Comparison of ENCODE assay signal across 35 cellular contexts in the genomic region with DNA sequence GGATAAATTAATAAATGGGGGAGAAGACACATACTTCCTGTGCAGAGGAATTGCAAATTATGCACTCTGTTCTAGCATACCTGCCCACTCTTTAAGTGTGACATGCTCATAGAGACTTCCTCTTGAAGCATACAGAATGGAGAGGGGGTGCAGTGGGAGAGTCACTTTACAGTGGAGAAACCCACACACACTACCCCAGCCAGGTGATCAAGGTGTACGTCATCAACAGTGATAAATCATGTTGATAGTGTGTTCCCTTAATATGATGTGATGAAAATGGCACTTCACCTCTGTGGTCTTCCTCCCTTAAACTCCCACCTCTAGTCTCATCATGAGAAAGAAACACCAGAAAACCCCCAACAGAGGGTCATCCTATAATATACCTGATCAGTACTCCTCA.
DNase-seq lines count a peak whose midpoint lies in the region; ATAC-seq, FAIRE-seq and TF ChIP-seq lines count a peak whose summit lies in the region.
"Had no signal": no experiment of that assay in that cellular context is flagged by ENCODE, and none has a peak within 500 bp of the region (broad histone marks: within the 10 kb centered on the region; RNA-seq: fewer than 3 reads in every experiment).

No MANE protein-coding gene starts in this region.

- no peaks in the 10 kb centered on the region for H3K36me3 ChIP-seq in HepG2 (replicated peaks in 1 of 2; ENCODE audit: control insufficient read depth in 1 of 2, insufficient read depth in 2 of 2, low read length in 2 of 2)
- H3K36me3 ChIP-seq in right lobe of liver: no peaks in the 10 kb centered on the region
- H3K36me3 ChIP-seq: BE2C; BLaER1; BLaER1 treated with 17β-estradiol and CSF1 and Interleukin-3, amounts not matched to agents 10 nM and 100 nM had no signal

- H3K4me1 Mint-ChIP-seq in T-helper 17 cell: no peaks in the 10 kb centered on the region
- H3K4me1 Mint-ChIP-seq: B cell; CD14-positive monocyte; CD4-positive, alpha-beta memory T cell; CD4-positive, CD25-positive, alpha-beta regulatory T cell; CD8-positive, alpha-beta memory T cell had no signal

- H3K27ac Mint-ChIP-seq in T-helper 17 cell: no peak overlapping the region
- H3K27ac Mint-ChIP-seq: B cell; CD4-positive, alpha-beta memory T cell; CD4-positive, alpha-beta T cell; CD4-positive, CD25-positive, alpha-beta regulatory T cell; CD8-positive, alpha-beta T cell had no signal

- no peaks in the 10 kb centered on the region for H3K27me3 Mint-ChIP-seq in T-helper 17 cell
- H3K27me3 Mint-ChIP-seq: B cell; CD4-positive, alpha-beta memory T cell; CD4-positive, alpha-beta T cell; CD4-positive, CD25-positive, alpha-beta regulatory T cell; CD8-positive, alpha-beta memory T cell had no signal

- H3K4me1 ChIP-seq in HepG2 (ENCODE audit: insufficient read depth, low read length) (no peaks in the 10 kb centered on the region), right lobe of liver (no peaks in the 10 kb centered on the region)
- H3K4me1 ChIP-seq: A549; BE2C; BLaER1; BLaER1 treated with 17β-estradiol and CSF1 and Interleukin-3, amounts not matched to agents 10 nM and 100 nM; Caco-2 had no signal

- H3K27ac ChIP-seq in HepG2 (ENCODE audit: extremely low read length, insufficient read depth, low read length): no peak overlapping the region
- H3K27ac ChIP-seq in right lobe of liver: no peak overlapping the region
- H3K27ac ChIP-seq: 22Rv1; A549; BLaER1; BLaER1 treated with 17β-estradiol and CSF1 and Interleukin-3, amounts not matched to agents 10 nM and 100 nM; C4-2B had no signal

- ATAC-seq in HepG2 (no peak), right lobe of liver (no peak), T-helper 17 cell (no peak)
- ATAC-seq: A549; CD8-positive, alpha-beta T cell had no signal

- no peak for FAIRE-seq in HepG2 (lab: Jason Lieb, UNC)
- FAIRE-seq: A204.1, A549, D721Med had no signal

- no peak overlapping the region for H3K4me3 Mint-ChIP-seq in T-helper 17 cell
- H3K4me3 Mint-ChIP-seq: B cell; CD14-positive monocyte; CD4-positive, alpha-beta T cell; CD4-positive, CD25-positive, alpha-beta regulatory T cell; CD8-positive, alpha-beta memory T cell; CD8-positive, alpha-beta T cell had no signal

- TF ChIP-seq CTCF in HepG2 (CRISPR knock-in tag; IDR thresholded peaks at IDR 0.05): no peak
- no peak for TF ChIP-seq CTCF in right lobe of liver (IDR thresholded peaks at IDR 0.05)

- no peaks in the 10 kb centered on the region for H3K79me2 ChIP-seq in HepG2 (ENCODE audit: insufficient read depth, low read length)

- H3K36me3 Mint-ChIP-seq in T-helper 17 cell (ENCODE audit: low read depth): no peaks in the 10 kb centered on the region
- H3K36me3 Mint-ChIP-seq: CD14-positive monocyte; CD4-positive, alpha-beta memory T cell; CD4-positive, CD25-positive, alpha-beta regulatory T cell; CD8-positive, alpha-beta memory T cell; CD8-positive, alpha-beta T cell had no signal

- TF ChIP-seq EP300 in HepG2 (IDR thresholded peaks at IDR 0.05; ENCODE audit: low read depth in 2 of 2, low read length in 2 of 2) (no peak), HepG2 (CRISPR knock-in tag; IDR thresholded peaks at IDR 0.05; ENCODE audit: borderline replicate concordance) (no peak)

- no peak for TF ChIP-seq POLR2A in HepG2 (IDR thresholded peaks at IDR 0.05; ENCODE audit: insufficient read depth in 1 of 2, low read depth in 2 of 2, low read length in 2 of 2)
- no peak for TF ChIP-seq POLR2A in right lobe of liver (IDR thresholded peaks at IDR 0.05)

- no peaks in the 10 kb centered on the region for H4K20me1 ChIP-seq in HepG2 (ENCODE audit: insufficient read depth, low read length)
- H4K20me1 ChIP-seq: BLaER1; BLaER1 treated with 17β-estradiol and CSF1 and Interleukin-3, amounts not matched to agents 10 nM and 100 nM had no signal

- H3K4me3 ChIP-seq in HepG2 (replicated peaks in 1 of 3; ENCODE audit: insufficient read depth in 1 of 3, low read depth in 2 of 3, low read length in 3 of 3) (no peak overlapping the region), right lobe of liver (no peak overlapping the region)
- H3K4me3 ChIP-seq: A549; BLaER1; BLaER1 treated with 17β-estradiol and CSF1 and Interleukin-3, amounts not matched to agents 10 nM and 100 nM had no signal

- CTCF ChIA-PET in HepG2 (lab: Yijun Ruan, JAX; ENCODE audit: low intra/inter-chr PET ratio, low total read pairs): no interaction called here

- H3K27me3 ChIP-seq in HepG2 (ENCODE audit: control insufficient read depth in 1 of 2, insufficient read depth in 2 of 2, low read length in 2 of 2): no peaks in the 10 kb centered on the region
- no peaks in the 10 kb centered on the region for H3K27me3 ChIP-seq in right lobe of liver
- H3K27me3 ChIP-seq: BE2C; BLaER1; BLaER1 treated with 17β-estradiol and CSF1 and Interleukin-3, amounts not matched to agents 10 nM and 100 nM had no signal

- intact Hi-C loops in HepG2 (cut with micrococcal nuclease; ENCODE audit: unreplicated experiment) (no loop called here), right lobe of liver (cut with DNase I) (no loop called here), head of caudate nucleus (cut with DNase I) (no loop called here)

- no peak overlapping the region for H3K9ac ChIP-seq in HepG2 (ENCODE audit: insufficient read depth, low read depth, low read length)
- H3K9ac ChIP-seq: BLaER1; BLaER1 treated with 17β-estradiol and CSF1 and Interleukin-3, amounts not matched to agents 10 nM and 100 nM had no signal

- no TSS peak for BruUV-seq in HepG2 (replicated peaks; lab: Mats Ljungman, UMichigan)

- no peak for DNase-seq in HepG2 (ENCODE audit: low spot score)
- no peak for DNase-seq in right lobe of liver
- peak in 23 of 42 donors; percentile 6 to 68 (median 32) for DNase-seq in head of caudate nucleus
- DNase-seq in putamen (ENCODE audit: low spot score): peak; percentile 15
- DNase-seq in HuH-7 (ENCODE audit: low spot score): no peak
- no peak for DNase-seq in T-helper 17 cell
- DNase-seq: 8988T; ACHN; AML-193; BE2C; C1 segment of cervical spinal cord; Caco-2; Calu3; CD4-positive, alpha-beta memory T cell; CD4-positive, alpha-beta T cell; CD4-positive, CD25-positive, alpha-beta regulatory T cell; CD8-positive, alpha-beta memory T cell; CD8-positive, alpha-beta T cell; COR-L47; DMS 273 treated with DMSO at 0.1 percent for 48 hours; DMS153; DMS53; DMS79; DMS79 treated with DMSO at 0.1 percent for 48 hours; DND-41; EL had no signal

- TF ChIP-seq RAD21 in HepG2 (CRISPR knock-in tag; IDR thresholded peaks at IDR 0.05): no peak

- no peak overlapping the region for H3K4me2 ChIP-seq in HepG2 (ENCODE audit: low read depth, low read length)
- H3K4me2 ChIP-seq: A549; BLaER1; BLaER1 treated with 17β-estradiol and CSF1 and Interleukin-3, amounts not matched to agents 10 nM and 100 nM had no signal

- H3K9me3 ChIP-seq in HepG2 (ENCODE audit: low read length): no peaks in the 10 kb centered on the region
- no peaks in the 10 kb centered on the region for H3K9me3 ChIP-seq in right lobe of liver
- H3K9me3 ChIP-seq in T-helper 17 cell (ENCODE audit: control insufficient read depth, low read length, poor library complexity, severe bottlenecking): no peaks in the 10 kb centered on the region
- H3K9me3 ChIP-seq: A549; BE2C; BLaER1; BLaER1 treated with 17β-estradiol and CSF1 and Interleukin-3, amounts not matched to agents 10 nM and 100 nM; Caco-2 had no signal

- WGBS in HepG2 (ENCODE audit: low lambda C conversion rate): no CpG with 5 or more reads among the region's 1 CpG
- 50% methylated on average over 1 of the region's 1 CpG for WGBS in right lobe of liver (ENCODE audit: insufficient coverage, low coverage, low lambda C conversion rate, missing lambda C conversion rate)

- in situ Hi-C loops in HepG2 (cut with HindIII; ENCODE audit: extremely low pct_ligation_motif_present, low pct_unique_long_range_greater_than_20kb): no loop called here

- no peak overlapping the region for H2AFZ ChIP-seq in HepG2 (ENCODE audit: low read length)

- POLR2A ChIA-PET in HepG2 (lab: Yijun Ruan, JAX): no interaction called here

TF ChIP-seq in HepG2, 621 proteins besides CTCF, POLR2A, EP300 and RAD21:
- TF ChIP-seq, protein P1, sequence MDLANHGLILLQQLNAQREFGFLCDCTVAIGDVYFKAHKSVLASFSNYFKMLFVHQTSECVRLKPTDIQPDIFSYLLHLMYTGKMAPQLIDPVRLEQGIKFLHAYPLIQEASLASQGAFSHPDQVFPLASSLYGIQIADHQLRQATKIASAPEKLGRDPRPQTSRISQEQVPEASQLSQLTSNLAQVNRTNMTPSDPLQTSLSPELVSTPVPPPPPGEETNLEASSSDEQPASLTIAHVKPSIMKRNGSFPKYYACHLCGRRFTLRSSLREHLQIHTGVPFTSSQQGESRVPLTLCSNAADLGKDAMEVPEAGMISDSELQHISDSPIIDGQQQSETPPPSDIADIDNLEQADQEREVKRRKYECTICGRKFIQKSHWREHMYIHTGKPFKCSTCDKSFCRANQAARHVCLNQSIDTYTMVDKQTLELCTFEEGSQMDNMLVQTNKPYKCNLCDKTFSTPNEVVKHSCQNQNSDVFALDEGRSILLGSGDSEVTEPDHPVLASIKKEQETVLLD (CRISPR knock-in tag; IDR thresholded peaks at IDR 0.05; ENCODE audit: low read depth): no peak
- TF ChIP-seq, protein P2, sequence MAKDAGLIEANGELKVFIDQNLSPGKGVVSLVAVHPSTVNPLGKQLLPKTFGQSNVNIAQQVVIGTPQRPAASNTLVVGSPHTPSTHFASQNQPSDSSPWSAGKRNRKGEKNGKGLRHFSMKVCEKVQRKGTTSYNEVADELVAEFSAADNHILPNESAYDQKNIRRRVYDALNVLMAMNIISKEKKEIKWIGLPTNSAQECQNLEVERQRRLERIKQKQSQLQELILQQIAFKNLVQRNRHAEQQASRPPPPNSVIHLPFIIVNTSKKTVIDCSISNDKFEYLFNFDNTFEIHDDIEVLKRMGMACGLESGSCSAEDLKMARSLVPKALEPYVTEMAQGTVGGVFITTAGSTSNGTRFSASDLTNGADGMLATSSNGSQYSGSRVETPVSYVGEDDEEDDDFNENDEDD (CRISPR knock-in tag; IDR thresholded peaks at IDR 0.05; ENCODE audit: borderline replicate concordance): no peak
- TF ChIP-seq CREB1 (IDR thresholded peaks at IDR 0.05): peak; percentile 71
- no peak for TF ChIP-seq CREB1 (CRISPR knock-in tag; IDR thresholded peaks at IDR 0.05)

Comparison
In these comparisons a context has a peak if more than half of its experiments do, and no peak if none do; other contexts are left out.
1. DNase-seq: peak in head of caudate nucleus (23 of 42) and putamen (single experiment); none in HepG2 (single experiment), right lobe of liver (0 of 3), HuH-7 (single experiment) and T-helper 17 cell (0 of 3).